Comparison of ENCODE assay signal across 24 cellular contexts in the genomic region with DNA sequence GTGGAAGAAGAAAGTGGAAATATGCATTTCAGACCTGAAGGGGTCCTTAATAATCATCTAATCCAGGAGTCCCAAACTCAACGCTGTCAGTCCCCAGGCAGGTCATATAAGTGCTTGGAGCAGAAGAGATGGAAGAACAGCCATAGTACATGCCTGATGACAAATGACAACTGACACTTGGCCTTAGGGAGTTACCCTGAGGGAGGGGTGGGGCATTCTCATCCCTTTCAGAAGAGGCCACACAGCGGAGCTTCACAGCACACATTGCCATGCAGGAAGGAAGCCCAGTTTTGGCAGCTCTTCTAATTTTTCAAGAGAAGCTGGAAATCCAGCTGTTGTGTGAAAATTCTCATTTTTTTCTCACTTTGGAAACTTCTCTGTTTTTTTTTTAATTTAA.
DNase-seq lines count a peak whose midpoint lies in the region; ATAC-seq and TF ChIP-seq lines count a peak whose summit lies in the region.
"Had no signal": no experiment of that assay in that cellular context is flagged by ENCODE, and none has a peak within 500 bp of the region (broad histone marks: within the 10 kb centered on the region; RNA-seq: fewer than 3 reads in every experiment).

No MANE protein-coding gene starts in this region.

- H3K27ac Mint-ChIP-seq in glutamatergic neuron (ENCODE audit: unreplicated experiment): peak overlapping the region; percentile 69
- H3K27ac Mint-ChIP-seq: CD4-positive, alpha-beta T cell had no signal

- H3K27ac ChIP-seq in colonic mucosa: no peak overlapping the region
- H3K27ac ChIP-seq: BLaER1 treated with 17β-estradiol and CSF1 and Interleukin-3, amounts not matched to agents 10 nM and 100 nM; GM23248; PC-9; SJSA1 had no signal

- no peaks in the 10 kb centered on the region for H3K36me3 Mint-ChIP-seq in glutamatergic neuron (ENCODE audit: unreplicated experiment)

- no peak overlapping the region for H3K9ac ChIP-seq in colonic mucosa (ENCODE audit: low read depth in 2 of 2, low read length in 2 of 2)
- H3K9ac ChIP-seq: BLaER1 treated with 17β-estradiol and CSF1 and Interleukin-3, amounts not matched to agents 10 nM and 100 nM; GM23248 had no signal

- no peaks in the 10 kb centered on the region for H3K9me3 ChIP-seq in colonic mucosa
- H3K9me3 ChIP-seq: SJSA1 had no signal

- intact Hi-C loops in colonic mucosa (cut with DNase I): no loop called here

- H3K27me3 Mint-ChIP-seq in glutamatergic neuron (ENCODE audit: unreplicated experiment): peaks cover 2% of the 10 kb centered on the region
- H3K27me3 Mint-ChIP-seq: CD4-positive, alpha-beta T cell had no signal

- H3K4me3 ChIP-seq in colonic mucosa: no peak overlapping the region
- H3K4me3 ChIP-seq: BLaER1 treated with 17β-estradiol and CSF1 and Interleukin-3, amounts not matched to agents 10 nM and 100 nM; GM23248; K562; PC-9; SJSA1 had no signal

- peak overlapping the region; percentile 7 for H3K4me3 Mint-ChIP-seq in glutamatergic neuron (ENCODE audit: unreplicated experiment)
- H3K4me3 Mint-ChIP-seq: CD4-positive, alpha-beta T cell had no signal

- peak; percentile 35 for DNase-seq in NCI-H2227 (lab: John Stamatoyannopoulos, UW; ENCODE audit: unreplicated experiment)
- DNase-seq in NCI-H2227 treated with DMSO at 0.1 percent for 48 hours (lab: John Stamatoyannopoulos, UW): no peak
- DNase-seq in NCI-H69 (lab: John Stamatoyannopoulos, UW): peak; percentile 67
- no peak for DNase-seq in glutamatergic neuron
- DNase-seq in retina: peak; percentile 65
- DNase-seq in colonic mucosa: no peak
- DNase-seq in NCI-H1048 (lab: John Stamatoyannopoulos, UW): no peak
- DNase-seq: 8988T; ACHN; CD4-positive, alpha-beta T cell; DMS53; GM23248; H7; MV-4-11; NCI-H1694 treated with DMSO at 0.1 percent for 48 hours; NCI-H2081 treated with DMSO at 0.1 percent for 48 hours; NCI-H526 treated with DMSO at 0.1 percent for 48 hours; PC-9; T-helper 1 cell had no signal

- H3K36me3 ChIP-seq in colonic mucosa: no peaks in the 10 kb centered on the region
- H3K36me3 ChIP-seq: BLaER1 treated with 17β-estradiol and CSF1 and Interleukin-3, amounts not matched to agents 10 nM and 100 nM; SJSA1 had no signal

- H3K9me3 Mint-ChIP-seq in glutamatergic neuron (ENCODE audit: unreplicated experiment): peaks cover 4% of the 10 kb centered on the region

- H3K27me3 ChIP-seq in colonic mucosa: no peaks in the 10 kb centered on the region
- H3K27me3 ChIP-seq: BLaER1 treated with 17β-estradiol and CSF1 and Interleukin-3, amounts not matched to agents 10 nM and 100 nM; SJSA1 had no signal

- H3K4me1 Mint-ChIP-seq in glutamatergic neuron (ENCODE audit: low read depth, unreplicated experiment): peaks cover 43% of the 10 kb centered on the region

- no peak for TF ChIP-seq CTCF in glutamatergic neuron (IDR thresholded peaks at IDR 0.05; ENCODE audit: partially characterized antibody, unreplicated experiment)
- TF ChIP-seq CTCF in colonic mucosa (IDR thresholded peaks at IDR 0.05): no peak

- H3K4me1 ChIP-seq in colonic mucosa: no peaks in the 10 kb centered on the region
- H3K4me1 ChIP-seq: SJSA1 had no signal

- no peak for ATAC-seq in GM21367 (IDR thresholded peaks at IDR 0.05; ENCODE audit: unreplicated experiment)
- ATAC-seq: K562, Right ventricle myocardium inferior had no signal

Comparison
In these comparisons a context has a peak if more than half of its experiments do, and no peak if none do; other contexts are left out.
1. DNase-seq: peak in NCI-H2227 (single experiment), NCI-H69 (single experiment) and retina (single experiment); none in NCI-H2227 treated with DMSO at 0.1 percent for 48 hours (single experiment), glutamatergic neuron (single experiment), colonic mucosa (single experiment) and NCI-H1048 (single experiment).